In the genomic region with DNA sequence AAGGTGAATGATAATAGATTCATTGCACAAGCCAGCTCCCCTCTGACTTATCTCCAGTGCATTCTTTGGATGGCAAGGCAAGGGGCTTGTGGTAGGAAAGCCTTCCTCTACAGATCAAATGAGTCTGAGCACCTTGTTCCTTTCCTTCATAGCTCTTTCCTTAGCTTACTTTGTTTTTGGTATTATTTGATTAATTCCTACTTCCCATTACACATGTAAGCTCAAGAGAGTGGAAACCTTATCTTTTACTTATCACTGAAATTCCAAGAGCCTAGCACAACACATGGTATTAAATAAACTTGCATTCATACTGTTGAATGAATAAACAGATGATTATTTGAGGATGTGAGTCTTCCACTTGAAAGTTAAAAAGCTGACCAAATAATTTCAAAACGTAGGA, we compare ENCODE assay signal across 1 cellular context.
TF ChIP-seq lines count a peak whose summit lies in the region.

No MANE protein-coding gene starts in this region.

TF ChIP-seq in A549, 52 proteins besides CTCF, POLR2A, EP300 and RAD21 (continued from another document):
- TF ChIP-seq REST (IDR thresholded peaks at IDR 0.05) (no peak), CEBPB (IDR thresholded peaks at IDR 0.05) (no peak), POLR2AphosphoS2 (conservative IDR thresholded peaks at IDR 0.05; ENCODE audit: low read length) (no peak), ZSCAN20 (CRISPR knock-in tag; IDR thresholded peaks at IDR 0.05) (no peak), MAFK (IDR thresholded peaks at IDR 0.05; ENCODE audit: partially characterized antibody) (no peak), NPAS2 (CRISPR knock-in tag; IDR thresholded peaks at IDR 0.05; ENCODE audit: borderline replicate concordance) (no peak), SMC3 (IDR thresholded peaks at IDR 0.05) (no peak)
